ENCODE assay signal across 21 cellular contexts in genomic region chr7:74653686-74654181, GRCh38. TPM values are rescaled to one million over a fixed set of nuclear protein-coding genes. Genes with fewer than 3 reads are reported as not detected.
A peak's percentile ranks its signal among the peaks of the same experiment; 100 is the strongest.
DNase-seq lines count a peak whose midpoint lies in the region; ATAC-seq, FAIRE-seq and TF ChIP-seq lines count a peak whose summit lies in the region.
"Had no signal": no experiment of that assay in that cellular context is flagged by ENCODE, and none has a peak within 500 bp of the region (broad histone marks: within the 10 kb centered on the region; RNA-seq: fewer than 3 reads in every experiment).

No MANE protein-coding gene starts in this region.

- 14% methylated on average over 11 of the region's 11 CpGs for WGBS in HepG2 (ENCODE audit: low lambda C conversion rate)
- WGBS in heart right ventricle, 2 donors, result 95 to 96% methylated on average over 11 of the region's 11 CpGs

- H3K36me3 Mint-ChIP-seq in CD4-positive, alpha-beta T cell (ENCODE audit: low read depth), result peaks cover 12% of the 10 kb centered on the region
- H3K36me3 Mint-ChIP-seq in progenitor cell of endocrine pancreas (ENCODE audit: insufficient read depth), result no peaks in the 10 kb centered on the region
- H3K36me3 Mint-ChIP-seq: CD4-positive, CD25-positive, alpha-beta regulatory T cell had no signal

- DNase-seq in CD4-positive, alpha-beta T cell, result no peak
- DNase-seq in HuH-7.5 (ENCODE audit: low spot score), result peak; percentile 68
- DNase-seq in HepG2 (ENCODE audit: low spot score), result peak; percentile 97
- DNase-seq in progenitor cell of endocrine pancreas (ENCODE audit: low spot score, unreplicated experiment), result no peak
- no peak for DNase-seq in left lung
- no peak for DNase-seq in heart right ventricle
- DNase-seq in G401 (ENCODE audit: low spot score), result no peak
- DNase-seq: AML-193; Calu3; CD4-positive, CD25-positive, alpha-beta regulatory T cell; DMS79; GOT3; MV-4-11; NCI-H187; NCI-H2107; NCI-H510A; NCI-H748 treated with DMSO at 0.1 percent for 48 hours; NK-92 treated with Interleukin-12 subunit alpha and Interleukin-12 subunit beta, amount 100 ng/mL, for 24 hours; SHP77 treated with DMSO at 0.1 percent for 48 hours had no signal

- H3K9me3 ChIP-seq in CD4-positive, alpha-beta T cell (ENCODE audit: control insufficient read depth, low read length), result no peaks in the 10 kb centered on the region
- H3K9me3 ChIP-seq in HepG2 (ENCODE audit: low read length) (no peaks in the 10 kb centered on the region), left lung (no peaks in the 10 kb centered on the region), heart right ventricle (no peaks in the 10 kb centered on the region)

- no peaks in the 10 kb centered on the region for H3K27me3 Mint-ChIP-seq in CD4-positive, alpha-beta T cell
- H3K27me3 Mint-ChIP-seq in progenitor cell of endocrine pancreas, result no peaks in the 10 kb centered on the region

- peak; percentile 7; the same call in 1 of the 2 replicates for TF ChIP-seq RAD21 in HepG2 (CRISPR knock-in tag; IDR thresholded peaks at IDR 0.05)

- H3K4me2 ChIP-seq in HepG2 (ENCODE audit: low read depth, low read length), result peak overlapping the region; percentile 43; the same call in 1 of the 2 replicates
- H3K4me2 ChIP-seq: KMS-11 had no signal

- H3K27ac Mint-ChIP-seq in CD4-positive, alpha-beta T cell, result peak overlapping the region; percentile 14
- H3K27ac Mint-ChIP-seq in progenitor cell of endocrine pancreas, result peak overlapping the region; percentile 84
- H3K27ac Mint-ChIP-seq: CD4-positive, CD25-positive, alpha-beta regulatory T cell had no signal

- peak overlapping the region; percentile 23 for H3K4me3 Mint-ChIP-seq in CD4-positive, alpha-beta T cell
- no peak overlapping the region for H3K4me3 Mint-ChIP-seq in progenitor cell of endocrine pancreas (ENCODE audit: low read depth)

- H3K4me3 ChIP-seq in HepG2 (replicated peaks in 1 of 3; ENCODE audit: insufficient read depth in 1 of 3, low read depth in 2 of 3, low read length in 3 of 3), result no peak overlapping the region; a peak in 1 of 6 replicates
- H3K4me3 ChIP-seq in left lung, result no peak overlapping the region
- no peak overlapping the region for H3K4me3 ChIP-seq in heart right ventricle

- no peak overlapping the region for H3K9ac ChIP-seq in HepG2 (ENCODE audit: insufficient read depth, low read depth, low read length)
- H3K9ac ChIP-seq: KMS-11 had no signal

- peak in 1 of 2 experiments; percentile 85; a peak in 2 of 4 replicates for TF ChIP-seq EP300 in HepG2 (IDR thresholded peaks at IDR 0.05; ENCODE audit: low read depth in 2 of 2, low read length in 2 of 2)
- TF ChIP-seq EP300 in HepG2 (CRISPR knock-in tag; IDR thresholded peaks at IDR 0.05; ENCODE audit: borderline replicate concordance), result no peak; the same call in 1 of the 2 replicates

- intact Hi-C loops in CD4-positive, alpha-beta T cell (cut with DNase I, micrococcal nuclease), result loop anchor here in 1 of 2 experiments (10.0 kb wide), 1 partner anchor 479 kb away; the partner anchor contains the start of gene EIF4H
- intact Hi-C loops in HepG2 (cut with micrococcal nuclease; ENCODE audit: unreplicated experiment) (loop anchor here (1.0 kb wide), 2 partner anchors 43 to 73 kb away; no protein-coding TSS in a partner anchor), left lung (cut with DNase I) (no loop called here), heart right ventricle (cut with DNase I) (loop anchor here in 3 of 10 donors (10.0 kb wide), 1 partner anchor 199 kb away; the partner anchor contains the start of gene GTF2IRD1 (in 3 of the 3))

- peaks cover 40% of the 10 kb centered on the region for H3K4me1 Mint-ChIP-seq in CD4-positive, alpha-beta T cell (ENCODE audit: low read depth)
- peaks cover 30% of the 10 kb centered on the region for H3K4me1 Mint-ChIP-seq in progenitor cell of endocrine pancreas (ENCODE audit: low read depth)

- no peak for ATAC-seq in CD4-positive, alpha-beta T cell (ENCODE audit: poor library complexity)
- ATAC-seq in HepG2 (peak; percentile 64), left lung (no peak), heart right ventricle (no peak)
- ATAC-seq: SK-N-SH treated with all-trans-retinoic acid at 6 μM for 48 hours had no signal

- no peaks in the 10 kb centered on the region for H3K36me3 ChIP-seq in HepG2 (replicated peaks in 1 of 2; ENCODE audit: control insufficient read depth in 1 of 2, insufficient read depth in 2 of 2, low read length in 2 of 2)
- H3K36me3 ChIP-seq in left lung, result no peaks in the 10 kb centered on the region
- no peaks in the 10 kb centered on the region for H3K36me3 ChIP-seq in heart right ventricle

- in situ Hi-C loops in HepG2 (cut with HindIII; ENCODE audit: extremely low pct_ligation_motif_present, low pct_unique_long_range_greater_than_20kb), result no loop called here
- in situ Hi-C loops in G401 (cut with HindIII; ENCODE audit: low sequenced_read_pairs), result no loop called here

- no peaks in the 10 kb centered on the region for H3K9me3 Mint-ChIP-seq in CD4-positive, alpha-beta T cell
- H3K9me3 Mint-ChIP-seq in progenitor cell of endocrine pancreas (ENCODE audit: low read depth), result no peaks in the 10 kb centered on the region

- POLR2A ChIA-PET in CD4-positive, alpha-beta T cell (lab: Charles Lee), result no interaction called here
- POLR2A ChIA-PET in HepG2 (lab: Yijun Ruan, JAX), result interaction anchor here (0.8 to 2.5 kb wide), 10 partner anchors 11 to 73 kb away, joined by 3 to 27 read pairs (median 8); no protein-coding TSS in a partner anchor

- peak; percentile 97 for FAIRE-seq in HepG2 (lab: Jason Lieb, UNC)

- no peak for TF ChIP-seq CTCF in CD4-positive, alpha-beta T cell (IDR thresholded peaks at IDR 0.05)
- TF ChIP-seq CTCF in HepG2 (CRISPR knock-in tag; IDR thresholded peaks at IDR 0.05) (no peak; the same call in 1 of the 2 replicates), progenitor cell of endocrine pancreas (IDR thresholded peaks at IDR 0.05; ENCODE audit: unreplicated experiment) (no peak), left lung (IDR thresholded peaks at IDR 0.05) (no peak), heart right ventricle (IDR thresholded peaks at IDR 0.05) (no peak)

- no peaks in the 10 kb centered on the region for H3K27me3 ChIP-seq in CD4-positive, alpha-beta T cell (ENCODE audit: control insufficient read depth, insufficient read depth, low read length)
- H3K27me3 ChIP-seq in HepG2 (ENCODE audit: control insufficient read depth in 1 of 2, insufficient read depth in 2 of 2, low read length in 2 of 2) (no peaks in the 10 kb centered on the region; a peak in 1 of 5 replicates), left lung (no peaks in the 10 kb centered on the region), heart right ventricle (no peaks in the 10 kb centered on the region)

- H3K27ac ChIP-seq in CD4-positive, alpha-beta T cell (ENCODE audit: low read depth, low read length), result no peak overlapping the region
- H3K27ac ChIP-seq in HepG2 (ENCODE audit: extremely low read length, insufficient read depth, low read length) (peak overlapping the region; percentile 98), left lung (no peak overlapping the region), heart right ventricle (no peak overlapping the region)
- H3K27ac ChIP-seq: KMS-11 had no signal

- BruUV-seq in HepG2 (replicated peaks; lab: Mats Ljungman, UMichigan), result no TSS peak

- H4K20me1 ChIP-seq in HepG2 (ENCODE audit: insufficient read depth, low read length), result peaks cover 3% of the 10 kb centered on the region; the same call in 1 of the 2 replicates

- H2AFZ ChIP-seq in HepG2 (ENCODE audit: low read length), result no peak overlapping the region

- peaks cover 2% of the 10 kb centered on the region for H3K79me2 ChIP-seq in HepG2 (ENCODE audit: insufficient read depth, low read length)

- TF ChIP-seq POLR2A in HepG2 (IDR thresholded peaks at IDR 0.05; ENCODE audit: insufficient read depth in 1 of 2, low read depth in 2 of 2, low read length in 2 of 2), result no peak

- CTCF ChIA-PET in CD4-positive, alpha-beta T cell (lab: Charles Lee), result no interaction called here
- CTCF ChIA-PET in HepG2 (lab: Yijun Ruan, JAX; ENCODE audit: low intra/inter-chr PET ratio, low total read pairs), result no interaction called here

- H3K4me1 ChIP-seq in HepG2 (ENCODE audit: insufficient read depth, low read length) (peaks cover 47% of the 10 kb centered on the region), left lung (peaks cover 7 to 34% of the 10 kb centered on the region in 2 donors), heart right ventricle (peaks cover 0 to 32% (median 23%) of the 10 kb centered on the region in 9 donors)

TF ChIP-seq in HepG2, 621 proteins besides CTCF, POLR2A, EP300 and RAD21 (continues in another document):
- TF ChIP-seq ZNF670 (CRISPR knock-in tag; IDR thresholded peaks at IDR 0.05; ENCODE audit: borderline replicate concordance) (peak; percentile 69; the same call in 1 of the 2 replicates), CAMTA2 (CRISPR knock-in tag; IDR thresholded peaks at IDR 0.05; ENCODE audit: borderline replicate concordance) (no peak), HNF4A (CRISPR knock-in tag; IDR thresholded peaks at IDR 0.05) (peak; percentile 98)

RNA-seq across cellular contexts. Expression of gene GTF2I, which starts 3.8 kb away (rescaled TPM):
- total RNA-seq in CD4-positive, alpha-beta T cell, result 100 to 1,000 TPM; 105 to 109 TPM
- total RNA-seq in HepG2 (2016; rRNA removed; fragmentation: Illumina TruSeq; extraction: Trizol) (120 and 125 TPM in 2 replicates), progenitor cell of endocrine pancreas (605 and 607 TPM in 2 replicates), left lung (100 to 1,000 TPM; 220 to 244 TPM), heart right ventricle (100 to 1,000 TPM; 100 to 152 (median 119) TPM)
- 37.3 and 58.3 TPM in 2 replicates for total RNA-seq in HepG2 (2016; cell fraction: cytosol; rRNA removed; fragmentation: Illumina TruSeq; extraction: Trizol; ENCODE audit: low read depth)
- total RNA-seq in HepG2 (2016; cell fraction: insoluble cytoplasmic fraction; rRNA removed; fragmentation: Illumina TruSeq; extraction: Trizol), result 103 and 117 TPM in 2 replicates
- total RNA-seq in HepG2 (2016; cell fraction: membrane; rRNA removed; fragmentation: Illumina TruSeq; extraction: Trizol), result 54.3 and 54.7 TPM in 2 replicates
- 134 and 149 TPM in 2 replicates for total RNA-seq in HepG2 (2016; cell fraction: nucleus; rRNA removed; fragmentation: Illumina TruSeq; extraction: Trizol)
- polyA plus RNA-seq in HepG2 (2011; rRNA removed) (53.1 and 74.6 TPM in 2 replicates), heart right ventricle (10 to 100 TPM; 18.9 to 31.4 TPM)
- polyA plus RNA-seq in HepG2 (2011; cell fraction: cytosol; rRNA removed), result 16.3 and 16.6 TPM in 2 replicates
- polyA plus RNA-seq in HepG2 (2011; cell fraction: nucleus; rRNA removed), result 287 and 329 TPM in 2 replicates
- 103 and 123 TPM in 2 replicates for polyA plus RNA-seq in HepG2 (2012)
- polyA plus RNA-seq in HepG2 (2016; cell fraction: cytosol; fragmentation: Illumina TruSeq; extraction: Trizol; ENCODE audit: low read depth), result 4.7 and 5.5 TPM in 2 replicates
- 82.1 and 105 TPM in 2 replicates for polyA plus RNA-seq in HepG2 (2016; cell fraction: insoluble cytoplasmic fraction; fragmentation: Illumina TruSeq; extraction: Trizol; ENCODE audit: low read depth)
- polyA plus RNA-seq in HepG2 (2016; cell fraction: membrane; fragmentation: Illumina TruSeq; extraction: Trizol; ENCODE audit: low read depth), result 9.2 and 14.0 TPM in 2 replicates
- polyA plus RNA-seq in HepG2 (2016; cell fraction: nucleus; fragmentation: Illumina TruSeq; extraction: Trizol; ENCODE audit: insufficient read depth, low read depth), result 246 and 264 TPM in 2 replicates
- polyA minus RNA-seq in HepG2 (2011; rRNA and poly(A)+ RNA removed; ENCODE audit: low replicate concordance), result 39.7 and 41.1 TPM in 2 replicates
- 41.3 and 45.4 TPM in 2 replicates for polyA minus RNA-seq in HepG2 (2011; cell fraction: cytosol; rRNA and poly(A)+ RNA removed)
- polyA minus RNA-seq in HepG2 (2011; cell fraction: nucleus; rRNA and poly(A)+ RNA removed), result 206 and 208 TPM in 2 replicates
- total RNA-seq in G401 (2014; rRNA removed; shearing (Covaris generic)), result 61.6 and 105 TPM in 2 replicates

Comparison
In these comparisons a context has a peak if more than half of its experiments do, and no peak if none do; other contexts are left out.
1. DNase-seq: peak in HuH-7.5 (single experiment) and HepG2 (single experiment); none in CD4-positive, alpha-beta T cell (0 of 10), progenitor cell of endocrine pancreas (single experiment), left lung (0 of 2), heart right ventricle (0 of 2) and G401 (single experiment).